35 cellular contexts compared by ENCODE assay signal in the genomic region with DNA sequence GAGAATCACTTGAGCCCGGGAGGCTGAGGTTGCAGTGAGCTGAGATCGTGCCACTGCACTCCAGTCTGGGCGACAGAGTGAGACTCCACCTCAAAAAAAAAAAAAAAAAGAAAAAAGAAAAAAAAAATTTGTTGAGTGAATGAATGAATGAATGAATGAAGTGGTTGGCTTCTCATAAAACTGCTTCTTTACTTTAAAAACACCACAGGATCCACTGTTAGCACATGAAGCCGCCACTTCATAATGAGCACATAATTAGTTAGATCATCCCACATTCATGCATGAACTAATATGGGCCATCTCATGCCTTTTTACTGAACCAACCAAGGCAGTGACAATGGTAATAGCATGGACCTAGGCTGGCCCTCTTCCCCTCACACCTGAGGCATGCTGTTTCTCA.
"Had no signal": no experiment of that assay in that cellular context is flagged by ENCODE, and none has a peak within 500 bp of the region (broad histone marks: within the 10 kb centered on the region; RNA-seq: fewer than 3 reads in every experiment).

No MANE protein-coding gene starts in this region.

- H3K27me3 Mint-ChIP-seq: activated CD4-positive, alpha-beta T cell treated with anti-CD3 and anti-CD28 coated beads, Interleukin-2, amount 10 ng/mL, durations not matched to agents 24 days and 14 days; dendritic cell treated with granulocyte-macrophage colony-stimulating factor and Interleukin-4, amounts not matched to agents 40 ng/mL and 50 ng/mL, for 4 days had no signal

- H3K27ac ChIP-seq: ascending aorta, breast epithelium, cardiac muscle cell, coronary artery, dorsolateral prefrontal cortex, epithelial cell of prostate, esophagus squamous epithelium, gastroesophageal sphincter had no signal

- H3K27me3 ChIP-seq: ascending aorta, cardiac muscle cell, gastroesophageal sphincter had no signal

- H3K9me3 ChIP-seq: ascending aorta, breast epithelium, esophagus squamous epithelium, gastroesophageal sphincter had no signal

- H3K4me1 ChIP-seq: ascending aorta, breast epithelium, esophagus squamous epithelium, gastroesophageal sphincter had no signal

- H3K36me3 ChIP-seq: ascending aorta, breast epithelium, cardiac muscle cell, esophagus squamous epithelium, gastroesophageal sphincter had no signal

- H3K4me3 Mint-ChIP-seq: activated CD4-positive, alpha-beta memory T cell treated with anti-CD3 and anti-CD28 coated beads for 36 hours; activated CD4-positive, alpha-beta T cell treated with anti-CD3 and anti-CD28 coated beads for 36 hours; activated CD4-positive, alpha-beta T cell treated with anti-CD3 and anti-CD28 coated beads, Interleukin-2, amount 10 ng/mL, durations not matched to agents 24 days and 14 days; activated CD8-positive, alpha-beta memory T cell treated with anti-CD3 and anti-CD28 coated beads, Interleukin-2, amount 10 ng/mL, durations not matched to agents 7 days and 5 days; activated CD8-positive, alpha-beta T cell treated with anti-CD3 and anti-CD28 coated beads, Interleukin-2, amount 10 ng/mL, durations not matched to agents 7 days and 5 days; activated naive CD4-positive, alpha-beta T cell treated with anti-CD3 and anti-CD28 coated beads, Interleukin-2, amount 10 ng/mL, durations not matched to agents 7 days and 5 days; activated naive CD8-positive, alpha-beta T cell treated with anti-CD3 and anti-CD28 coated beads, Interleukin-2, amount 10 ng/mL, durations not matched to agents 7 days and 5 days; activated T-helper 1 cell treated with anti-CD3 and anti-CD28 coated beads, Interleukin-12 subunit alpha, Interleukin-12 subunit beta, Interleukin-2, Interleukin-4 antibody, amounts not matched to agents 30 ng/mL and 10 ng/mL and 1 ng/mL, durations not matched to agents 14 hours and 24 hours and 36 hours; brain; central memory CD8-positive, alpha-beta T cell; dendritic cell treated with granulocyte-macrophage colony-stimulating factor and Interleukin-4, amounts not matched to agents 40 ng/mL and 50 ng/mL, for 4 days; T-helper 1 cell treated with Interleukin-12 subunit alpha and Interleukin-12 subunit beta and Interleukin-4 antibody, amounts not matched to agents 30 μg/mL and 1 μg/mL, for 36 hours; T-helper 2 cell treated with Interferon-gamma antibody and Interleukin-4, amounts not matched to agents 5 μg/mL and 100 μg/mL, for 36 hours had no signal

- H3K36me3 Mint-ChIP-seq: activated CD4-positive, alpha-beta memory T cell treated with anti-CD3 and anti-CD28 coated beads for 36 hours; activated CD8-positive, alpha-beta memory T cell treated with anti-CD3 and anti-CD28 coated beads, Interleukin-2, amount 10 ng/mL, durations not matched to agents 7 days and 5 days; activated naive CD4-positive, alpha-beta T cell treated with anti-CD3 and anti-CD28 coated beads, Interleukin-2, amount 10 ng/mL, durations not matched to agents 7 days and 5 days; activated naive CD4-positive, alpha-beta T cell treated with anti-CD3 and anti-CD28 coated beads, Interleukin-2, amount 50 U/mL, for 72 hours; activated naive CD8-positive, alpha-beta T cell treated with anti-CD3 and anti-CD28 coated beads, Interleukin-2, amount 10 ng/mL, durations not matched to agents 7 days and 5 days; brain had no signal

- DNase-seq: activated CD4-positive, alpha-beta memory T cell treated with anti-CD3 and anti-CD28 coated beads for 36 hours; activated CD4-positive, alpha-beta T cell treated with anti-CD3 and anti-CD28 coated beads for 36 hours; activated CD4-positive, alpha-beta T cell treated with anti-CD3 and anti-CD28 coated beads, Interleukin-2, amount 10 ng/mL, durations not matched to agents 24 days and 14 days; activated CD4-positive, CD25-positive, alpha-beta regulatory T cell; activated CD4-positive, CD25-positive, alpha-beta regulatory T cell treated with anti-CD3 and anti-CD28 coated beads, Interleukin-2, amount 50 U/mL, for 72 hours; activated CD8-positive, alpha-beta memory T cell treated with anti-CD3 and anti-CD28 coated beads, Interleukin-2, amount 10 ng/mL, durations not matched to agents 7 days and 5 days; activated CD8-positive, alpha-beta memory T cell treated with anti-CD3 and anti-CD28 coated beads, Interleukin-2, amount 50 U/mL, for 4 hours; activated CD8-positive, alpha-beta T cell treated with anti-CD3 and anti-CD28 coated beads, Interleukin-2, amount 10 ng/mL, durations not matched to agents 7 days and 5 days; activated gamma-delta T cell; activated naive CD4-positive, alpha-beta T cell; activated naive CD4-positive, alpha-beta T cell treated with anti-CD3 and anti-CD28 coated beads, Interleukin-2, amount 10 ng/mL, durations not matched to agents 7 days and 5 days; activated naive CD8-positive, alpha-beta T cell treated with anti-CD3 and anti-CD28 coated beads, Interleukin-2, amount 10 ng/mL, durations not matched to agents 7 days and 5 days; activated T-cell treated with anti-CD3 and anti-CD28 coated beads, Interleukin-2, amount 50 U/mL, for 1 hour; activated T-cell treated with anti-CD3 and anti-CD28 coated beads, Interleukin-2, amount 50 U/mL, for 48 hours; dorsolateral prefrontal cortex; esophagus squamous epithelium; foreskin melanocyte; head of caudate nucleus; hippocampal formation; T1000 had no signal

- H3K4me3 ChIP-seq: ascending aorta, breast epithelium, cardiac muscle cell, coronary artery, dorsolateral prefrontal cortex, esophagus squamous epithelium, gastroesophageal sphincter had no signal

- H3K27ac Mint-ChIP-seq: activated CD4-positive, alpha-beta memory T cell treated with anti-CD3 and anti-CD28 coated beads for 36 hours; activated CD4-positive, alpha-beta T cell treated with anti-CD3 and anti-CD28 coated beads for 36 hours; activated CD4-positive, alpha-beta T cell treated with anti-CD3 and anti-CD28 coated beads, Interleukin-2, amount 10 ng/mL, durations not matched to agents 24 days and 14 days; activated CD8-positive, alpha-beta memory T cell treated with anti-CD3 and anti-CD28 coated beads, Interleukin-2, amount 10 ng/mL, durations not matched to agents 7 days and 5 days; activated CD8-positive, alpha-beta T cell treated with anti-CD3 and anti-CD28 coated beads, Interleukin-2, amount 10 ng/mL, durations not matched to agents 7 days and 5 days; activated naive CD4-positive, alpha-beta T cell treated with anti-CD3 and anti-CD28 coated beads, Interleukin-2, amount 10 ng/mL, durations not matched to agents 7 days and 5 days; activated naive CD4-positive, alpha-beta T cell treated with anti-CD3 and anti-CD28 coated beads, Interleukin-2, amount 50 U/mL, for 72 hours; activated naive CD8-positive, alpha-beta T cell treated with anti-CD3 and anti-CD28 coated beads, Interleukin-2, amount 10 ng/mL, durations not matched to agents 7 days and 5 days; activated T-helper 1 cell treated with anti-CD3 and anti-CD28 coated beads, Interleukin-12 subunit alpha, Interleukin-12 subunit beta, Interleukin-2, Interleukin-4 antibody, amounts not matched to agents 30 ng/mL and 10 ng/mL and 1 ng/mL, durations not matched to agents 14 hours and 24 hours and 36 hours; dendritic cell treated with granulocyte-macrophage colony-stimulating factor and Interleukin-4, amounts not matched to agents 40 ng/mL and 50 ng/mL, for 4 days; T-helper 1 cell treated with Interleukin-12 subunit alpha and Interleukin-12 subunit beta and Interleukin-4 antibody, amounts not matched to agents 30 μg/mL and 1 μg/mL, for 36 hours; T-helper 2 cell treated with Interferon-gamma antibody and Interleukin-4, amounts not matched to agents 5 μg/mL and 100 μg/mL, for 36 hours had no signal

- ATAC-seq: activated CD4-positive, alpha-beta T cell treated with anti-CD3 and anti-CD28 coated beads for 36 hours; activated CD8-positive, alpha-beta T cell treated with anti-CD3 and anti-CD28 coated beads, Interleukin-2, amount 10 ng/mL, durations not matched to agents 7 days and 5 days; activated naive CD4-positive, alpha-beta T cell treated with anti-CD3 and anti-CD28 coated beads, Interleukin-2, amount 50 U/mL, for 72 hours; gastroesophageal sphincter had no signal

- FAIRE-seq: endometrium, endothelial cell of umbilical vein had no signal
